1 cellular context compared by ENCODE assay signal in genomic region chr22:42686756-42687491, GRCh38.
TF ChIP-seq lines count a peak whose summit lies in the region.

No MANE protein-coding gene starts in this region.

TF ChIP-seq in endothelial cell of umbilical vein, 7 proteins besides CTCF, POLR2A, EP300 and RAD21:
- TF ChIP-seq MAX (IDR thresholded peaks at IDR 0.05; ENCODE audit: insufficient read depth, insufficient read length) = no peak
- no peak for TF ChIP-seq FOS (IDR thresholded peaks at IDR 0.05; ENCODE audit: borderline replicate concordance, insufficient read depth, low read length)
- TF ChIP-seq GATA2 (IDR thresholded peaks at IDR 0.05; ENCODE audit: insufficient read depth, insufficient read length, low read depth, low read length) = no peak
- no peak for TF ChIP-seq MYC (IDR thresholded peaks at IDR 0.05; ENCODE audit: low read depth, low read length)
- no peak for TF ChIP-seq JUN (IDR thresholded peaks at IDR 0.05; ENCODE audit: borderline replicate concordance, insufficient read depth, insufficient read length, low read depth)
- TF ChIP-seq POLR2AphosphoS5 (IDR thresholded peaks at IDR 0.05; ENCODE audit: insufficient read depth, low read depth, low read length) = no peak
